Comparison of ENCODE assay signal across 30 cellular contexts in the genomic region with DNA sequence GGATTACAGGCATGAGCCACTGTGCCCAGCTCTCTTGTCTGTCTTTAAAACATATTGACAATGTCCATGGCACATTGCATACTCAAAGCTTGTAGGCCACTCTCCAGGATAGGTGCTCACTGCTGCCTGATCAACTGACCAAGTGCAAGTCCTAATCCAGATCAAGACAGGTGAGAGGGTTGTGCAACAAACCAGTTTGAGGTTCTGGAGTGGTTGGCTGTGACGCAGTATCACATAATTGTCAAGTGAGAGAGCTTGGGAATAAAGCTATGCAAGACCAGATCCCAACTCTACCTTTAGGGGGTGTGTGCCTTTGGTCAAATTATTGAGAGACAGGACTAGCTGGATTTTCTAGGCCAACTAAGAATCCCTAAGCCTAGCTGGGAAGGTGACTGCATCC. TPM values are rescaled to one million over a fixed set of nuclear protein-coding genes. Genes with fewer than 3 reads are reported as not detected.
"Had no signal": no experiment of that assay in that cellular context is flagged by ENCODE, and none has a peak within 500 bp of the region (broad histone marks: within the 10 kb centered on the region; RNA-seq: fewer than 3 reads in every experiment).

No MANE protein-coding gene starts in this region.

- H3K4me1 ChIP-seq: ascending aorta, gastrocnemius medialis, pancreas, prostate gland, testis, transverse colon, uterus had no signal

- H3K9me3 ChIP-seq: gastrocnemius medialis, pancreas, prostate gland, testis, transverse colon, uterus had no signal

- ATAC-seq: activated CD4-positive, alpha-beta T cell treated with anti-CD3 and anti-CD28 coated beads for 36 hours; effector memory CD8-positive, alpha-beta T cell; gastrocnemius medialis; left ventricle myocardium superior; pancreas; sciatic nerve; stimulated activated naive CD8-positive, alpha-beta T cell treated with anti-CD3 and anti-CD28 coated beads, Interleukin-15, Interleukin-2, amounts not matched to agents 100 U/mL and 50 U/mL, for 24 hours had no signal

- H3K4me3 ChIP-seq: ascending aorta, coronary artery, dorsolateral prefrontal cortex, gastrocnemius medialis, pancreas, prostate gland, skin epidermis, testis, transverse colon, uterus had no signal

- H3K27ac ChIP-seq: ascending aorta, coronary artery, dorsolateral prefrontal cortex, gastrocnemius medialis, pancreas, prostate gland, testis, transverse colon, uterus had no signal

- H3K36me3 ChIP-seq: ascending aorta, gastrocnemius medialis, pancreas, prostate gland, transverse colon, uterus had no signal

- DNase-seq: activated CD4-positive, alpha-beta T cell treated with anti-CD3 and anti-CD28 coated beads for 36 hours; activated CD4-positive, alpha-beta T cell treated with anti-CD3 and anti-CD28 coated beads, Interleukin-2, amount 50 U/mL, for 4 hours; activated CD4-positive, CD25-positive, alpha-beta regulatory T cell; activated CD8-positive, alpha-beta memory T cell treated with anti-CD3 and anti-CD28 coated beads for 24 hours; activated effector memory CD4-positive, alpha-beta T cell treated with Interleukin-2 at 50 U/mL for 16 hours; activated naive CD4-positive, alpha-beta T cell treated with Interleukin-2 at 50 U/mL for 16 hours; activated naive CD8-positive, alpha-beta T cell treated with anti-CD3 and anti-CD28 coated beads for 36 hours; dorsolateral prefrontal cortex; effector memory CD8-positive, alpha-beta T cell; gastrocnemius medialis; glutamatergic neuron; left ventricle myocardium superior; naive B cell; nephron progenitor cell; pancreas; retina; stimulated activated CD4-positive, alpha-beta T cell treated with anti-CD3 and anti-CD28 coated beads, Interleukin-12 subunit alpha, Interleukin-12 subunit beta, amount 100 ng/mL, for 4 hours; stimulated activated CD4-positive, alpha-beta T cell treated with anti-CD3 and anti-CD28 coated beads, Interleukin-4, amount 100 ng/mL, for 1 hour; stimulated activated naive CD8-positive, alpha-beta T cell treated with anti-CD3 and anti-CD28 coated beads, Interleukin-15, Interleukin-2, amounts not matched to agents 100 U/mL and 50 U/mL, for 24 hours; testis; transverse colon; uterus had no signal

- H3K27me3 ChIP-seq: ascending aorta, dorsolateral prefrontal cortex, gastrocnemius medialis, pancreas, testis, transverse colon, uterus had no signal

RNA-seq across cellular contexts. Expression of a gene that starts 43.0 kb away (rescaled TPM):
- total RNA-seq: activated CD4-positive, alpha-beta T cell treated with anti-CD3 and anti-CD28 coated beads for 36 hours; activated naive CD8-positive, alpha-beta T cell treated with anti-CD3 and anti-CD28 coated beads for 36 hours; ascending aorta; cardiac septum; cerebellum; mesothelial cell of epicardium; pancreas; prostate gland; uterus had no signal
- polyA plus RNA-seq: pancreas had no signal
